17 cellular contexts compared by ENCODE assay signal in genomic region chr9:99176527-99177013, GRCh38. TPM values are rescaled to one million over a fixed set of nuclear protein-coding genes. Genes with fewer than 3 reads are reported as not detected.
DNase-seq lines count a peak whose midpoint lies in the region; ATAC-seq, FAIRE-seq and TF ChIP-seq lines count a peak whose summit lies in the region.
"Had no signal": no experiment of that assay in that cellular context is flagged by ENCODE, and none has a peak within 500 bp of the region (broad histone marks: within the 10 kb centered on the region; RNA-seq: fewer than 3 reads in every experiment).

No MANE protein-coding gene starts in this region.

- no peak for DNase-seq in D721Med (ENCODE audit: insufficient read length, low spot score)
- DNase-seq in GM12878 (ENCODE audit: low read depth, low spot score), result no peak
- DNase-seq in nephron progenitor cell, result no peak
- DNase-seq in HK-2 (ENCODE audit: unreplicated experiment), result no peak
- no peak for DNase-seq in cortex of kidney (lab: John Stamatoyannopoulos, UW)
- DNase-seq: activated CD4-positive, CD25-positive, alpha-beta regulatory T cell; adrenal gland; AML-193; NCI-H1105; NCI-H226; ovary; stimulated activated CD4-positive, alpha-beta T cell treated with anti-CD3 and anti-CD28 coated beads, Interleukin-4, amount 100 ng/mL, for 4 hours; stimulated activated CD8-positive, alpha-beta memory T cell treated with anti-CD3 and anti-CD28 coated beads, Interleukin-4, amount 100 ng/mL, for 48 hours had no signal

- RAD21 ChIA-PET in GM12878 (lab: Charles Lee; ENCODE audit: unreplicated experiment), result interaction anchor here (0.7 to 13.6 kb wide), 5 partner anchors 7 to 45 kb away, joined by 3 to 147 read pairs (median 3); partner anchors contain the start of genes ALG2 and SEC61B

- no peaks in the 10 kb centered on the region for H3K36me3 Mint-ChIP-seq in nephron progenitor cell (ENCODE audit: low read depth)

- no peaks in the 10 kb centered on the region for H3K79me2 ChIP-seq in GM12878 (ENCODE audit: control insufficient read depth, insufficient read depth, low read length)

- no peak overlapping the region for H3K27ac ChIP-seq in GM12878 (ENCODE audit: control insufficient read depth, insufficient read depth)
- H3K27ac ChIP-seq: adrenal gland, KMS-11, ovary had no signal

- H2AFZ ChIP-seq in GM12878 (ENCODE audit: control insufficient read depth, low read depth, low read length), result peak overlapping the region; percentile 15

- no peak for TF ChIP-seq CTCF in D721Med (IDR thresholded peaks at IDR 0.05; ENCODE audit: insufficient read depth, missing control alignments)
- TF ChIP-seq CTCF in GM12878 (IDR thresholded peaks at IDR 0.05 in 2 of 3, conservative IDR thresholded peaks at IDR 0.05 in 1 of 3; ENCODE audit: control insufficient read depth in 2 of 3, extremely low read depth in 1 of 3, insufficient read depth in 1 of 3, low read depth in 3 of 3, low read length in 3 of 3), result no peak
- TF ChIP-seq CTCF in nephron progenitor cell (IDR thresholded peaks at IDR 0.05), result no peak

- H3K4me1 Mint-ChIP-seq in nephron progenitor cell, result peaks cover 47% of the 10 kb centered on the region

- H3K4me3 Mint-ChIP-seq in nephron progenitor cell, result no peak overlapping the region

- peak overlapping the region; percentile 40 for H3K27ac Mint-ChIP-seq in nephron progenitor cell

- no peak overlapping the region for H3K4me2 ChIP-seq in GM12878 (ENCODE audit: control insufficient read depth, insufficient read depth)
- H3K4me2 ChIP-seq: KMS-11 had no signal

- H3K4me1 ChIP-seq in GM12878 (ENCODE audit: control insufficient read depth, insufficient read depth, low read length), result peaks cover 35% of the 10 kb centered on the region
- H3K4me1 ChIP-seq: adrenal gland had no signal

- H3K36me3 ChIP-seq in GM12878 (ENCODE audit: control insufficient read depth in 2 of 2, insufficient read depth in 2 of 2, low read length in 1 of 2), result no peaks in the 10 kb centered on the region
- H3K36me3 ChIP-seq: adrenal gland, ovary had no signal

- H3K4me3 ChIP-seq in GM12878, result no peak overlapping the region
- H3K4me3 ChIP-seq: adrenal gland, ovary had no signal

- SMC1A ChIA-PET in GM12878 (lab: Charles Lee; ENCODE audit: uncharacterized antibody, unreplicated experiment), result interaction anchor here (0.6 to 5.2 kb wide), 10 partner anchors 10 to 855 kb away, joined by 3 to 60 read pairs (median 4); no protein-coding TSS in a partner anchor

- TF ChIP-seq EP300 in GM12878 (IDR thresholded peaks at IDR 0.05; ENCODE audit: borderline replicate concordance in 1 of 2, control insufficient read depth in 1 of 2, low read depth in 2 of 2, low read length in 2 of 2), result no peak

- no peaks in the 10 kb centered on the region for H4K20me1 ChIP-seq in GM12878 (ENCODE audit: control insufficient read depth, insufficient read depth)

- CTCF ChIA-PET in GM12878 (lab: Yijun Ruan, JAX), result interaction anchor here (0.9 to 8.5 kb wide), 8 partner anchors 9 to 90 kb away, joined by 3 to 75 read pairs (median 5); no protein-coding TSS in a partner anchor

- H3K27me3 Mint-ChIP-seq in nephron progenitor cell (ENCODE audit: low read depth, poor library complexity), result peaks cover 19% of the 10 kb centered on the region

- no peak for TF ChIP-seq RAD21 in GM12878 (IDR thresholded peaks at IDR 0.05; ENCODE audit: insufficient read depth, low read depth, low read length)

- H3K9me3 Mint-ChIP-seq in nephron progenitor cell, result no peaks in the 10 kb centered on the region

- WGBS in GM12878 (ENCODE audit: insufficient coverage, insufficient replicate concordance, low lambda C conversion rate, missing lambda C conversion rate), result 98% methylated on average over 4 of the region's 4 CpGs

- H3K27me3 ChIP-seq in GM12878 (replicated peaks in 1 of 2; ENCODE audit: control insufficient read depth in 2 of 2, insufficient read depth in 2 of 2, low read length in 1 of 2), result no peaks in the 10 kb centered on the region
- H3K27me3 ChIP-seq: adrenal gland, ovary had no signal

- no peak for TF ChIP-seq POLR2A in GM12878 (IDR thresholded peaks at IDR 0.05; ENCODE audit: low read depth, low read length)

- H3K9ac ChIP-seq in GM12878 (ENCODE audit: control insufficient read depth, insufficient read depth, low read length), result no peak overlapping the region
- H3K9ac ChIP-seq: KMS-11 had no signal

- BruUV-seq in GM12878 (replicated peaks; lab: Mats Ljungman, UMichigan), result no TSS peak

- intact Hi-C loops in GM12878 (cut with micrococcal nuclease; ENCODE audit: unreplicated experiment), result no loop called here

- no peaks in the 10 kb centered on the region for H3K9me3 ChIP-seq in GM12878 (replicated peaks; ENCODE audit: control insufficient read depth, insufficient read depth, low read length)
- H3K9me3 ChIP-seq: adrenal gland, ovary had no signal

- FAIRE-seq in D721Med (lab: Jason Lieb, UNC) (peak; percentile 61), GM12878 (lab: Jason Lieb, UNC) (no peak)

- ATAC-seq in HG03354 (IDR thresholded peaks at IDR 0.05; ENCODE audit: poor library complexity, severe bottlenecking, unreplicated experiment) (peak; percentile 34), GM12878 (peak; percentile 13; the same call in 1 of the 3 replicates), HG03045 (IDR thresholded peaks at IDR 0.05; ENCODE audit: unreplicated experiment) (no peak)
- ATAC-seq: left lobe of liver had no signal

- in situ Hi-C loops in GM12878 (cut with MboI), result no loop called here

- POLR2A ChIA-PET in GM12878 (lab: Charles Lee), result interaction anchor here (0.6 to 1.4 kb wide), 3 partner anchors 12 to 117 kb away, joined by 3 to 6 read pairs (median 3); no protein-coding TSS in a partner anchor

TF ChIP-seq in GM12878, 131 proteins besides CTCF, POLR2A, EP300 and RAD21 (continues in another document):
- TF ChIP-seq SRF (IDR thresholded peaks at IDR 0.05; ENCODE audit: low read depth in 2 of 2, low read length in 2 of 2) (no peak), ZBTB11 (CRISPR knock-in tag; IDR thresholded peaks at IDR 0.05) (no peak)

RNA-seq across cellular contexts. Expression of gene ALG2, which starts 45.2 kb away (rescaled TPM):
- total RNA-seq in GM12878 (2013; cell fraction: nucleolus; rRNA removed), result 49.9 and 52.5 TPM in 2 replicates
- total RNA-seq in GM12878 (2014; rRNA removed), result 43.0 and 45.2 TPM in 2 replicates
- total RNA-seq in GM12878 (2014; rRNA removed; fragmentation: Illumina TruSeq; extraction: Trizol), result 34.6 and 34.9 TPM in 2 replicates
- total RNA-seq in GM12878 (2021), result 31.7 and 33.0 TPM in 2 replicates
- polyA plus RNA-seq in GM12878 (2011; ENCODE audit: low read depth), result 27.8 TPM
- 44.7 and 56.1 TPM in 2 replicates for polyA plus RNA-seq in GM12878 (2011; rRNA removed)
- 31.6 and 31.8 TPM in 2 replicates for polyA plus RNA-seq in GM12878 (2011; cell fraction: cytosol; rRNA removed)
- polyA plus RNA-seq in GM12878 (2011; cell fraction: nucleus; rRNA removed), result 24.9 and 27.6 TPM in 2 replicates
- 30.4 and 32.4 TPM in 2 replicates for polyA plus RNA-seq in GM12878 (2012)
- 40.9 and 53.2 TPM in 2 replicates for polyA plus RNA-seq in GM12878 (2014; fragmentation: Illumina TruSeq; extraction: Trizol)
- polyA plus RNA-seq in GM12878 (2014; fragmentation: Nextera tagmentation; extraction: Ambion mirVana), result 10 to 100 TPM in 1 of 2 experiments, 1 to 10 TPM in 1; 8.8 to 17.8 TPM
- polyA plus RNA-seq in GM12878 (2014; rRNA removed), result 36.3 and 37.2 TPM in 2 replicates
- 10 to 100 TPM; 50.8 to 52.5 TPM for polyA plus RNA-seq in GM12878 (2016; fragmentation: Nextera tagmentation; extraction: Ambion mirVana)
- polyA minus RNA-seq in GM12878 (2011; rRNA and poly(A)+ RNA removed), result 22.4 and 26.1 TPM in 2 replicates
- polyA minus RNA-seq in GM12878 (2011; cell fraction: cytosol; rRNA and poly(A)+ RNA removed), result 8.8 and 9.9 TPM in 2 replicates
- polyA minus RNA-seq in GM12878 (2011; cell fraction: nucleus; rRNA and poly(A)+ RNA removed), result 15.4 and 21.9 TPM in 2 replicates

RNA-seq across cellular contexts. Expression of gene SEC61B, which starts 45.5 kb away (rescaled TPM):
- total RNA-seq in GM12878 (2013; cell fraction: nucleolus; rRNA removed), result 26.3 and 28.5 TPM in 2 replicates
- total RNA-seq in GM12878 (2014; rRNA removed), result 255 and 282 TPM in 2 replicates
- 318 and 349 TPM in 2 replicates for total RNA-seq in GM12878 (2014; rRNA removed; fragmentation: Illumina TruSeq; extraction: Trizol)
- total RNA-seq in GM12878 (2021), result 267 and 278 TPM in 2 replicates
- polyA plus RNA-seq in GM12878 (2011; ENCODE audit: low read depth), result 650 TPM
- polyA plus RNA-seq in GM12878 (2011; rRNA removed), result 257 and 280 TPM in 2 replicates
- 360 and 365 TPM in 2 replicates for polyA plus RNA-seq in GM12878 (2011; cell fraction: cytosol; rRNA removed)
- 136 and 154 TPM in 2 replicates for polyA plus RNA-seq in GM12878 (2011; cell fraction: nucleus; rRNA removed)
- polyA plus RNA-seq in GM12878 (2012), result 422 and 604 TPM in 2 replicates
- 239 and 335 TPM in 2 replicates for polyA plus RNA-seq in GM12878 (2014; fragmentation: Illumina TruSeq; extraction: Trizol)
- 100 to 1,000 TPM; 108 to 229 TPM for polyA plus RNA-seq in GM12878 (2014; fragmentation: Nextera tagmentation; extraction: Ambion mirVana)
- 384 and 396 TPM in 2 replicates for polyA plus RNA-seq in GM12878 (2014; rRNA removed)
- polyA plus RNA-seq in GM12878 (2016; fragmentation: Nextera tagmentation; extraction: Ambion mirVana), result 100 to 1,000 TPM; 721 to 747 TPM
- polyA minus RNA-seq in GM12878 (2011; rRNA and poly(A)+ RNA removed), result 62.5 and 68.0 TPM in 2 replicates
- polyA minus RNA-seq in GM12878 (2011; cell fraction: cytosol; rRNA and poly(A)+ RNA removed), result 22.1 and 25.8 TPM in 2 replicates
- polyA minus RNA-seq in GM12878 (2011; cell fraction: nucleus; rRNA and poly(A)+ RNA removed), result 28.2 and 46.9 TPM in 2 replicates
